ENCODE assay signal across 2 cellular contexts in genomic region chr7:107090452-107090851, GRCh38.
TF ChIP-seq lines count a peak whose summit lies in the region.

No MANE protein-coding gene starts in this region.

TF ChIP-seq in K562, 482 proteins besides CTCF, POLR2A, EP300 and RAD21:
- TF ChIP-seq ZNF766 (CRISPR knock-in tag; conservative IDR thresholded peaks at IDR 0.05) (no peak), SOX6 (IDR thresholded peaks at IDR 0.05) (0 out of 2 replicates have a peak, but pooled peaks have one; percentile 22), UBTF (IDR thresholded peaks at IDR 0.05; ENCODE audit: borderline replicate concordance in 1 of 2, low read depth in 2 of 2, low read length in 2 of 2) (0 out of 4 replicates have a peak, but pooled peaks of 1 of the 2 experiments have one; percentile 30), ZNF384 (IDR thresholded peaks at IDR 0.05; ENCODE audit: low read depth, low read length) (no peak), THAP12 (CRISPR knock-in tag; IDR thresholded peaks at IDR 0.05) (no peak), ZNF695 (CRISPR knock-in tag; IDR thresholded peaks at IDR 0.05) (no peak), KLF16 (IDR thresholded peaks at IDR 0.05) (no peak), SIN3A (IDR thresholded peaks at IDR 0.05; ENCODE audit: borderline replicate concordance in 2 of 2, control insufficient read depth in 1 of 2, low read depth in 2 of 2, low read length in 2 of 2) (no peak), NCOA2 (IDR thresholded peaks at IDR 0.05; ENCODE audit: partially characterized antibody in 2 of 2) (peak in 1 of 2 experiments; percentile 96), ZNF431 (CRISPR knock-in tag; IDR thresholded peaks at IDR 0.05) (no peak), CSDE1 (IDR thresholded peaks at IDR 0.05) (no peak)

TF ChIP-seq in neural cell, 6 proteins besides CTCF, POLR2A, EP300 and RAD21:
- TF ChIP-seq SMC3 (conservative IDR thresholded peaks at IDR 0.05; ENCODE audit: poor library complexity) (no peak), REST (IDR thresholded peaks at IDR 0.05; ENCODE audit: borderline replicate concordance) (no peak), EZH2 (IDR thresholded peaks at IDR 0.05; ENCODE audit: borderline replicate concordance, insufficient read depth, low read length, poor library complexity, severe bottlenecking) (no peak), POLR2AphosphoS5 (IDR thresholded peaks at IDR 0.05) (no peak), TAF1 (IDR thresholded peaks at IDR 0.05; ENCODE audit: low read depth) (no peak), MXI1 (conservative IDR thresholded peaks at IDR 0.05; ENCODE audit: poor library complexity, severe bottlenecking) (no peak)
TF ChIP-seq in neural cell: peak in this region for 0.
